Comparison of ENCODE assay signal across 18 cellular contexts in genomic region chr7:125357681-125358440, GRCh38.
"Had no signal": no experiment of that assay in that cellular context is flagged by ENCODE, and none has a peak within 500 bp of the region (broad histone marks: within the 10 kb centered on the region; RNA-seq: fewer than 3 reads in every experiment).

No MANE protein-coding gene starts in this region.

- H3K4me1 ChIP-seq: tibial nerve, vagina had no signal

- H3K9me3 Mint-ChIP-seq: activated CD4-positive, alpha-beta memory T cell treated with anti-CD3 and anti-CD28 coated beads, Interleukin-2, amount 10 ng/mL, durations not matched to agents 7 days and 5 days; activated naive CD8-positive, alpha-beta T cell treated with anti-CD3 and anti-CD28 coated beads, Interleukin-2, amount 10 ng/mL, durations not matched to agents 7 days and 5 days had no signal

- H3K36me3 Mint-ChIP-seq: activated naive CD8-positive, alpha-beta T cell treated with anti-CD3 and anti-CD28 coated beads, Interleukin-2, amount 10 ng/mL, durations not matched to agents 7 days and 5 days; immature natural killer cell; naive thymus-derived CD4-positive, alpha-beta T cell; stimulated activated effector memory CD8-positive, alpha-beta T cell treated with anti-CD3 and anti-CD28 coated beads, Interleukin-12 subunit alpha, Interleukin-12 subunit beta, amount 100 ng/mL, for 72 hours had no signal

- ATAC-seq: left cardiac atrium; naive thymus-derived CD4-positive, alpha-beta T cell; stimulated activated effector memory CD8-positive, alpha-beta T cell treated with anti-CD3 and anti-CD28 coated beads, Interleukin-12 subunit alpha, Interleukin-12 subunit beta, amount 100 ng/mL, for 72 hours had no signal

- H3K27me3 Mint-ChIP-seq: activated CD4-positive, alpha-beta memory T cell treated with anti-CD3 and anti-CD28 coated beads, Interleukin-2, amount 10 ng/mL, durations not matched to agents 7 days and 5 days; activated naive CD8-positive, alpha-beta T cell treated with anti-CD3 and anti-CD28 coated beads, Interleukin-2, amount 10 ng/mL, durations not matched to agents 7 days and 5 days; dendritic cell treated with granulocyte-macrophage colony-stimulating factor and Interleukin-4, amounts not matched to agents 40 ng/mL and 50 ng/mL, for 4 days; naive thymus-derived CD4-positive, alpha-beta T cell had no signal

- H3K4me1 Mint-ChIP-seq: activated CD4-positive, alpha-beta memory T cell treated with anti-CD3 and anti-CD28 coated beads, Interleukin-2, amount 10 ng/mL, durations not matched to agents 7 days and 5 days; activated naive CD8-positive, alpha-beta T cell treated with anti-CD3 and anti-CD28 coated beads, Interleukin-2, amount 10 ng/mL, durations not matched to agents 7 days and 5 days; immature natural killer cell; naive thymus-derived CD4-positive, alpha-beta T cell; stimulated activated effector memory CD8-positive, alpha-beta T cell treated with anti-CD3 and anti-CD28 coated beads, Interleukin-12 subunit alpha, Interleukin-12 subunit beta, amount 100 ng/mL, for 72 hours had no signal

- H3K4me3 Mint-ChIP-seq: activated CD4-positive, alpha-beta memory T cell treated with anti-CD3 and anti-CD28 coated beads, Interleukin-2, amount 10 ng/mL, durations not matched to agents 7 days and 5 days; activated naive CD8-positive, alpha-beta T cell treated with anti-CD3 and anti-CD28 coated beads, Interleukin-2, amount 10 ng/mL, durations not matched to agents 7 days and 5 days; dendritic cell treated with granulocyte-macrophage colony-stimulating factor and Interleukin-4, amounts not matched to agents 40 ng/mL and 50 ng/mL, for 4 days; immature natural killer cell; naive thymus-derived CD4-positive, alpha-beta T cell; stimulated activated effector memory CD8-positive, alpha-beta T cell treated with anti-CD3 and anti-CD28 coated beads, Interleukin-12 subunit alpha, Interleukin-12 subunit beta, amount 100 ng/mL, for 72 hours; T-helper 2 cell treated with Interferon-gamma antibody and Interleukin-4, amounts not matched to agents 5 μg/mL and 100 μg/mL, for 36 hours had no signal

- H3K27me3 ChIP-seq: neutrophil, tibial nerve, vagina had no signal

- H3K36me3 ChIP-seq: neutrophil, tibial nerve, vagina had no signal

- H3K4me3 ChIP-seq: lung, tibial nerve, vagina had no signal

- H3K27ac Mint-ChIP-seq: activated CD4-positive, alpha-beta memory T cell treated with anti-CD3 and anti-CD28 coated beads, Interleukin-2, amount 10 ng/mL, durations not matched to agents 7 days and 5 days; activated naive CD8-positive, alpha-beta T cell treated with anti-CD3 and anti-CD28 coated beads, Interleukin-2, amount 10 ng/mL, durations not matched to agents 7 days and 5 days; dendritic cell treated with granulocyte-macrophage colony-stimulating factor and Interleukin-4, amounts not matched to agents 40 ng/mL and 50 ng/mL, for 4 days; immature natural killer cell; naive thymus-derived CD4-positive, alpha-beta T cell; stimulated activated effector memory CD8-positive, alpha-beta T cell treated with anti-CD3 and anti-CD28 coated beads, Interleukin-12 subunit alpha, Interleukin-12 subunit beta, amount 100 ng/mL, for 72 hours; T-helper 2 cell treated with Interferon-gamma antibody and Interleukin-4, amounts not matched to agents 5 μg/mL and 100 μg/mL, for 36 hours had no signal

- DNase-seq: activated CD4-positive, alpha-beta memory T cell treated with anti-CD3 and anti-CD28 coated beads, Interleukin-2, amount 10 ng/mL, durations not matched to agents 7 days and 5 days; activated CD4-positive, alpha-beta T cell treated with anti-CD3 and anti-CD28 coated beads for 1 hour; activated CD8-positive, alpha-beta memory T cell treated with anti-CD3 and anti-CD28 coated beads, Interleukin-2, amount 50 U/mL, for 4 hours; activated naive CD8-positive, alpha-beta T cell treated with anti-CD3 and anti-CD28 coated beads, Interleukin-2, amount 10 ng/mL, durations not matched to agents 7 days and 5 days; anterior cingulate cortex; caudate nucleus; glutamatergic neuron; immature natural killer cell; left cardiac atrium; naive thymus-derived CD4-positive, alpha-beta T cell; posterior cingulate gyrus had no signal

- H3K27ac ChIP-seq: neutrophil, tibial nerve, vagina had no signal

- H3K9me3 ChIP-seq: neutrophil, vagina had no signal
